Comparison of ENCODE assay signal across 2 cellular contexts in the genomic region with DNA sequence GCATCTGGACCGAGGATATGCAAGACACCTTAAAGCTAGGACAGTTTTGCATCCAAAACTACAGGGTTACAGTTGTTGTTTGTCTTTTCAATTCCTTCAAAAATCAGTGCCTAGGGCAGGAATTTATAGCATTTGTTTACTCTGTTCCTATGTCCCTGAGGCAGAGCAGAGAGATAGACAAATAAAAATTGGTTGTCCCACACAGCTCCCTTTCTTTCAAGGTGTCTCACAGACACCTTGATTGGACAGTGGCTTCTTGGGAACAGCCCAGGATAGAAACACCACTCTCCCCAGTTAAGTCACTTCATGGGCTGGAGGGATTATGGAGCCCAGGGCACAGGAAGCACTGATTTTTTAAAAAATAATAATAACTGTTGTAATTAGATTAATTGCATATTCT.
TF ChIP-seq lines count a peak whose summit lies in the region.

No MANE protein-coding gene starts in this region.

TF ChIP-seq in SK-N-SH treated with all-trans-retinoic acid at 6 μM for 48 hours, 23 proteins besides CTCF, POLR2A, EP300 and RAD21:
- TF ChIP-seq ESRRG (CRISPR knock-in tag; IDR thresholded peaks at IDR 0.05) (no peak), ARNTL (CRISPR knock-in tag; IDR thresholded peaks at IDR 0.05; ENCODE audit: borderline replicate concordance, low read depth) (no peak), OSR1 (CRISPR knock-in tag; IDR thresholded peaks at IDR 0.05) (no peak), TOX (CRISPR knock-in tag; IDR thresholded peaks at IDR 0.05; ENCODE audit: borderline replicate concordance) (no peak), CSDC2 (CRISPR knock-in tag; IDR thresholded peaks at IDR 0.05) (no peak), SNAI2 (CRISPR knock-in tag; IDR thresholded peaks at IDR 0.05) (no peak), GLIS3 (CRISPR knock-in tag; IDR thresholded peaks at IDR 0.05) (no peak), ZNF8 (CRISPR knock-in tag; IDR thresholded peaks at IDR 0.05) (no peak), ZFP30 (CRISPR knock-in tag; IDR thresholded peaks at IDR 0.05) (no peak), ZC3H10 (CRISPR knock-in tag; IDR thresholded peaks at IDR 0.05) (no peak), PPARA (CRISPR knock-in tag; IDR thresholded peaks at IDR 0.05; ENCODE audit: borderline replicate concordance) (no peak), BACH2 (CRISPR knock-in tag; IDR thresholded peaks at IDR 0.05; ENCODE audit: borderline replicate concordance) (no peak)
- TF ChIP-seq, protein P1, sequence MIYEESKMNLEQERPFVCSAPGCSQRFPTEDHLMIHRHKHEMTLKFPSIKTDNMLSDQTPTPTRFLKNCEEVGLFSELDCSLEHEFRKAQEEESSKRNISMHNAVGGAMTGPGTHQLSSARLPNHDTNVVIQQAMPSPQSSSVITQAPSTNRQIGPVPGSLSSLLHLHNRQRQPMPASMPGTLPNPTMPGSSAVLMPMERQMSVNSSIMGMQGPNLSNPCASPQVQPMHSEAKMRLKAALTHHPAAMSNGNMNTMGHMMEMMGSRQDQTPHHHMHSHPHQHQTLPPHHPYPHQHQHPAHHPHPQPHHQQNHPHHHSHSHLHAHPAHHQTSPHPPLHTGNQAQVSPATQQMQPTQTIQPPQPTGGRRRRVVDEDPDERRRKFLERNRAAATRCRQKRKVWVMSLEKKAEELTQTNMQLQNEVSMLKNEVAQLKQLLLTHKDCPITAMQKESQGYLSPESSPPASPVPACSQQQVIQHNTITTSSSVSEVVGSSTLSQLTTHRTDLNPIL (CRISPR knock-in tag; IDR thresholded peaks at IDR 0.05; ENCODE audit: low read depth) = no peak
- TF ChIP-seq, protein P2, sequence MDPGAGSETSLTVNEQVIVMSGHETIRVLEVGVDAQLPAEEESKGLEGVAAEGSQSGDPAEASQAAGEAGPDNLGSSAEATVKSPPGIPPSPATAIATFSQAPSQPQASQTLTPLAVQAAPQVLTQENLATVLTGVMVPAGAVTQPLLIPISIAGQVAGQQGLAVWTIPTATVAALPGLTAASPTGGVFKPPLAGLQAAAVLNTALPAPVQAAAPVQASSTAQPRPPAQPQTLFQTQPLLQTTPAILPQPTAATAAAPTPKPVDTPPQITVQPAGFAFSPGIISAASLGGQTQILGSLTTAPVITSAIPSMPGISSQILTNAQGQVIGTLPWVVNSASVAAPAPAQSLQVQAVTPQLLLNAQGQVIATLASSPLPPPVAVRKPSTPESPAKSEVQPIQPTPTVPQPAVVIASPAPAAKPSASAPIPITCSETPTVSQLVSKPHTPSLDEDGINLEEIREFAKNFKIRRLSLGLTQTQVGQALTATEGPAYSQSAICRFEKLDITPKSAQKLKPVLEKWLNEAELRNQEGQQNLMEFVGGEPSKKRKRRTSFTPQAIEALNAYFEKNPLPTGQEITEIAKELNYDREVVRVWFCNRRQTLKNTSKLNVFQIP (CRISPR knock-in tag; IDR thresholded peaks at IDR 0.05; ENCODE audit: borderline replicate concordance, low read depth) = no peak
- TF ChIP-seq, protein P3, sequence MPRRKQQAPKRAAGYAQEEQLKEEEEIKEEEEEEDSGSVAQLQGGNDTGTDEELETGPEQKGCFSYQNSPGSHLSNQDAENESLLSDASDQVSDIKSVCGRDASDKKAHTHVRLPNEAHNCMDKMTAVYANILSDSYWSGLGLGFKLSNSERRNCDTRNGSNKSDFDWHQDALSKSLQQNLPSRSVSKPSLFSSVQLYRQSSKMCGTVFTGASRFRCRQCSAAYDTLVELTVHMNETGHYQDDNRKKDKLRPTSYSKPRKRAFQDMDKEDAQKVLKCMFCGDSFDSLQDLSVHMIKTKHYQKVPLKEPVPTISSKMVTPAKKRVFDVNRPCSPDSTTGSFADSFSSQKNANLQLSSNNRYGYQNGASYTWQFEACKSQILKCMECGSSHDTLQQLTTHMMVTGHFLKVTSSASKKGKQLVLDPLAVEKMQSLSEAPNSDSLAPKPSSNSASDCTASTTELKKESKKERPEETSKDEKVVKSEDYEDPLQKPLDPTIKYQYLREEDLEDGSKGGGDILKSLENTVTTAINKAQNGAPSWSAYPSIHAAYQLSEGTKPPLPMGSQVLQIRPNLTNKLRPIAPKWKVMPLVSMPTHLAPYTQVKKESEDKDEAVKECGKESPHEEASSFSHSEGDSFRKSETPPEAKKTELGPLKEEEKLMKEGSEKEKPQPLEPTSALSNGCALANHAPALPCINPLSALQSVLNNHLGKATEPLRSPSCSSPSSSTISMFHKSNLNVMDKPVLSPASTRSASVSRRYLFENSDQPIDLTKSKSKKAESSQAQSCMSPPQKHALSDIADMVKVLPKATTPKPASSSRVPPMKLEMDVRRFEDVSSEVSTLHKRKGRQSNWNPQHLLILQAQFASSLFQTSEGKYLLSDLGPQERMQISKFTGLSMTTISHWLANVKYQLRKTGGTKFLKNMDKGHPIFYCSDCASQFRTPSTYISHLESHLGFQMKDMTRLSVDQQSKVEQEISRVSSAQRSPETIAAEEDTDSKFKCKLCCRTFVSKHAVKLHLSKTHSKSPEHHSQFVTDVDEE (CRISPR knock-in tag; IDR thresholded peaks at IDR 0.05) = no peak

TF ChIP-seq in SK-N-SH, 30 proteins besides CTCF, POLR2A, EP300 and RAD21:
- no peak for TF ChIP-seq RCOR1 (IDR thresholded peaks at IDR 0.05; ENCODE audit: low read length)
- no peak for TF ChIP-seq USF2 (IDR thresholded peaks at IDR 0.05; ENCODE audit: borderline replicate concordance, low read depth, low read length)
- no peak for TF ChIP-seq SIN3A (IDR thresholded peaks at IDR 0.05; ENCODE audit: borderline replicate concordance, low read depth, low read length)
- no peak for TF ChIP-seq TAF1 (IDR thresholded peaks at IDR 0.05; ENCODE audit: borderline replicate concordance, low read depth, low read length)
- no peak for TF ChIP-seq ELF1 (IDR thresholded peaks at IDR 0.05)
- TF ChIP-seq NFIC (IDR thresholded peaks at IDR 0.05; ENCODE audit: borderline replicate concordance) = no peak
- no peak for TF ChIP-seq FOXJ3 (CRISPR knock-in tag; IDR thresholded peaks at IDR 0.05)
- TF ChIP-seq YY1 (IDR thresholded peaks at IDR 0.05; ENCODE audit: low read depth) = no peak
TF ChIP-seq in SK-N-SH: peak in this region for 0.
